18 cellular contexts compared by ENCODE assay signal in genomic region chr18:57710226-57710625, GRCh38.
A peak's percentile ranks its signal among the peaks of the same experiment; 100 is the strongest.
DNase-seq lines count a peak whose midpoint lies in the region; ATAC-seq and TF ChIP-seq lines count a peak whose summit lies in the region.
"Had no signal": no experiment of that assay in that cellular context is flagged by ENCODE, and none has a peak within 500 bp of the region (broad histone marks: within the 10 kb centered on the region; RNA-seq: fewer than 3 reads in every experiment).

No MANE protein-coding gene starts in this region.

- H3K9me3 ChIP-seq in mucosa of descending colon, result no peaks in the 10 kb centered on the region
- no peaks in the 10 kb centered on the region for H3K9me3 ChIP-seq in ovary
- no peaks in the 10 kb centered on the region for H3K9me3 ChIP-seq in uterus
- H3K9me3 ChIP-seq: SJCRH30 had no signal

- no peak overlapping the region for H3K4me3 ChIP-seq in mucosa of descending colon
- H3K4me3 ChIP-seq in ovary, result no peak overlapping the region
- no peak overlapping the region for H3K4me3 ChIP-seq in uterus
- H3K4me3 ChIP-seq: SJCRH30 had no signal

- TF ChIP-seq POLR2A in ovary (IDR thresholded peaks at IDR 0.05), result no peak
- TF ChIP-seq POLR2A in uterus (IDR thresholded peaks at IDR 0.05), result no peak

- peak; percentile 28 for DNase-seq in NCI-H82 (lab: John Stamatoyannopoulos, UW)
- DNase-seq in NCI-H82 treated with DMSO at 0.1 percent for 48 hours (lab: John Stamatoyannopoulos, UW; ENCODE audit: unreplicated experiment), result no peak
- DNase-seq in NCI-H524 (lab: John Stamatoyannopoulos, UW), result peak; percentile 53 to 93
- DNase-seq in mucosa of descending colon, result no peak
- no peak for DNase-seq in SHP77 (lab: John Stamatoyannopoulos, UW)
- no peak for DNase-seq in ovary
- DNase-seq in mesenteric fat pad (ENCODE audit: low spot score), result no peak
- DNase-seq in uterus, result no peak
- DNase-seq: DMS79 treated with DMSO at 0.1 percent for 48 hours; H7; Karpas-422; NCI-H187; NCI-H2107; NCI-H345; NCI-H526 treated with DMSO at 0.1 percent for 48 hours; NK-92 treated with Interleukin-12 subunit alpha and Interleukin-12 subunit beta, amount 100 ng/mL, for 24 hours; SJCRH30 had no signal

- TF ChIP-seq EP300 in ovary (IDR thresholded peaks at IDR 0.05), result no peak

- H3K27me3 ChIP-seq in ovary (no peaks in the 10 kb centered on the region), uterus (no peaks in the 10 kb centered on the region)
- H3K27me3 ChIP-seq: SJCRH30 had no signal

- H3K27ac ChIP-seq in ovary, result no peak overlapping the region
- no peak overlapping the region for H3K27ac ChIP-seq in uterus
- H3K27ac ChIP-seq: RWPE1, SJCRH30 had no signal

- intact Hi-C loops in mucosa of descending colon (cut with DNase I, micrococcal nuclease) (no loop called here), ovary (cut with DNase I) (no loop called here), uterus (cut with DNase I; ENCODE audit: low total_unique reads) (no loop called here)

- ATAC-seq in mucosa of descending colon, result peak; percentile 19

- H3K4me1 ChIP-seq in mucosa of descending colon (ENCODE audit: low read depth) (peaks cover 17% of the 10 kb centered on the region), ovary (ENCODE audit: insufficient read depth) (no peaks in the 10 kb centered on the region), uterus (peaks cover 0 to 8% of the 10 kb centered on the region in 2 donors)

- WGBS in ovary, 3 donors, result 81 to 93% (median 86%) methylated on average over 4 of the region's 4 CpGs

- TF ChIP-seq CTCF in mucosa of descending colon (IDR thresholded peaks at IDR 0.05) (no peak), ovary (IDR thresholded peaks at IDR 0.05) (no peak), uterus (IDR thresholded peaks at IDR 0.05) (no peak)

- H3K36me3 ChIP-seq in mucosa of descending colon (ENCODE audit: low read depth), result no peaks in the 10 kb centered on the region
- H3K36me3 ChIP-seq in ovary, result no peaks in the 10 kb centered on the region
- no peaks in the 10 kb centered on the region for H3K36me3 ChIP-seq in uterus
- H3K36me3 ChIP-seq: SJCRH30 had no signal

Comparison
In these comparisons a context has a peak if more than half of its experiments do, and no peak if none do; other contexts are left out.
1. DNase-seq: peak in NCI-H82 (single experiment) and NCI-H524 (2 of 2); none in NCI-H82 treated with DMSO at 0.1 percent for 48 hours (single experiment), mucosa of descending colon (0 of 3), SHP77 (0 of 2), ovary (0 of 5), mesenteric fat pad (single experiment) and uterus (0 of 2).